ENCODE assay signal across 1 cellular context in the genomic region with DNA sequence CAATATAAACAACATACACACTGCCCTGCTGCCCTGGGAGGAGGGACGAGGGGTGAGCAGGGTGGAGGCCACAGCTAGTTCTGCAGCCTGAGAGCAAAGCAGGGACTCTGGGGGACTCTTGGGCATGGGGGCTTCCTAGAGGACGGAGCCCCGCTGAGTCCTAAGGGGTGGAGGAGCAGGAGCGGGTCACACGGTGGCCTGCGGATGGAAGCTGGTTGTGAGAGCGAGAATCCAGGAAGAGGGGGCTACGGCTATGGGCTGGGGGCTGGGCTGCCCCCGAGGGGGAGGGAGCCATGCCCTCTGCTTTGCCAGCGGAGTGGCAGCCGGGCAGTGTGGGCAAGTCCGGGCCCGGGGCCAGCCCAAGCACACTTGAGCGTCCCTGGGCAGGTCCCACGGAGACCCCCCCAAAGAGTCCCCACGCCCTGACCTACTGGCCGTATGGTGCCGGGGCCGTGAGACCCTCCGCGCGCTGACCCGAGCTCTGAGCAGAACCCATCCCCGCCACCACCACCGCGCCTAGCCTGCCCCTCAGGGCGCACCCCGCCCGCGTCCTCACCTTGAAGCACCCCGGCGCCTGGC.
TF ChIP-seq lines count a peak whose summit lies in the region.

No MANE protein-coding gene starts in this region.

TF ChIP-seq in GM23338, 12 proteins besides CTCF, POLR2A, EP300 and RAD21 (continued from another document):
- no peak for TF ChIP-seq CREB1 (CRISPR knock-in tag; IDR thresholded peaks at IDR 0.05; ENCODE audit: low read depth)
- no peak for TF ChIP-seq JUNB (IDR thresholded peaks at IDR 0.05; ENCODE audit: unreplicated experiment)
- TF ChIP-seq, protein P1, sequence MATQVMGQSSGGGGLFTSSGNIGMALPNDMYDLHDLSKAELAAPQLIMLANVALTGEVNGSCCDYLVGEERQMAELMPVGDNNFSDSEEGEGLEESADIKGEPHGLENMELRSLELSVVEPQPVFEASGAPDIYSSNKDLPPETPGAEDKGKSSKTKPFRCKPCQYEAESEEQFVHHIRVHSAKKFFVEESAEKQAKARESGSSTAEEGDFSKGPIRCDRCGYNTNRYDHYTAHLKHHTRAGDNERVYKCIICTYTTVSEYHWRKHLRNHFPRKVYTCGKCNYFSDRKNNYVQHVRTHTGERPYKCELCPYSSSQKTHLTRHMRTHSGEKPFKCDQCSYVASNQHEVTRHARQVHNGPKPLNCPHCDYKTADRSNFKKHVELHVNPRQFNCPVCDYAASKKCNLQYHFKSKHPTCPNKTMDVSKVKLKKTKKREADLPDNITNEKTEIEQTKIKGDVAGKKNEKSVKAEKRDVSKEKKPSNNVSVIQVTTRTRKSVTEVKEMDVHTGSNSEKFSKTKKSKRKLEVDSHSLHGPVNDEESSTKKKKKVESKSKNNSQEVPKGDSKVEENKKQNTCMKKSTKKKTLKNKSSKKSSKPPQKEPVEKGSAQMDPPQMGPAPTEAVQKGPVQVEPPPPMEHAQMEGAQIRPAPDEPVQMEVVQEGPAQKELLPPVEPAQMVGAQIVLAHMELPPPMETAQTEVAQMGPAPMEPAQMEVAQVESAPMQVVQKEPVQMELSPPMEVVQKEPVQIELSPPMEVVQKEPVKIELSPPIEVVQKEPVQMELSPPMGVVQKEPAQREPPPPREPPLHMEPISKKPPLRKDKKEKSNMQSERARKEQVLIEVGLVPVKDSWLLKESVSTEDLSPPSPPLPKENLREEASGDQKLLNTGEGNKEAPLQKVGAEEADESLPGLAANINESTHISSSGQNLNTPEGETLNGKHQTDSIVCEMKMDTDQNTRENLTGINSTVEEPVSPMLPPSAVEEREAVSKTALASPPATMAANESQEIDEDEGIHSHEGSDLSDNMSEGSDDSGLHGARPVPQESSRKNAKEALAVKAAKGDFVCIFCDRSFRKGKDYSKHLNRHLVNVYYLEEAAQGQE (IDR thresholded peaks at IDR 0.05; ENCODE audit: unreplicated experiment) = no peak
- no peak for TF ChIP-seq ZNF331 (CRISPR knock-in tag; IDR thresholded peaks at IDR 0.05; ENCODE audit: low read depth)
- TF ChIP-seq ZNF114 (CRISPR knock-in tag; IDR thresholded peaks at IDR 0.05) = no peak
- no peak for TF ChIP-seq NANOG (IDR thresholded peaks at IDR 0.05; ENCODE audit: borderline replicate concordance)
- TF ChIP-seq, protein P2, sequence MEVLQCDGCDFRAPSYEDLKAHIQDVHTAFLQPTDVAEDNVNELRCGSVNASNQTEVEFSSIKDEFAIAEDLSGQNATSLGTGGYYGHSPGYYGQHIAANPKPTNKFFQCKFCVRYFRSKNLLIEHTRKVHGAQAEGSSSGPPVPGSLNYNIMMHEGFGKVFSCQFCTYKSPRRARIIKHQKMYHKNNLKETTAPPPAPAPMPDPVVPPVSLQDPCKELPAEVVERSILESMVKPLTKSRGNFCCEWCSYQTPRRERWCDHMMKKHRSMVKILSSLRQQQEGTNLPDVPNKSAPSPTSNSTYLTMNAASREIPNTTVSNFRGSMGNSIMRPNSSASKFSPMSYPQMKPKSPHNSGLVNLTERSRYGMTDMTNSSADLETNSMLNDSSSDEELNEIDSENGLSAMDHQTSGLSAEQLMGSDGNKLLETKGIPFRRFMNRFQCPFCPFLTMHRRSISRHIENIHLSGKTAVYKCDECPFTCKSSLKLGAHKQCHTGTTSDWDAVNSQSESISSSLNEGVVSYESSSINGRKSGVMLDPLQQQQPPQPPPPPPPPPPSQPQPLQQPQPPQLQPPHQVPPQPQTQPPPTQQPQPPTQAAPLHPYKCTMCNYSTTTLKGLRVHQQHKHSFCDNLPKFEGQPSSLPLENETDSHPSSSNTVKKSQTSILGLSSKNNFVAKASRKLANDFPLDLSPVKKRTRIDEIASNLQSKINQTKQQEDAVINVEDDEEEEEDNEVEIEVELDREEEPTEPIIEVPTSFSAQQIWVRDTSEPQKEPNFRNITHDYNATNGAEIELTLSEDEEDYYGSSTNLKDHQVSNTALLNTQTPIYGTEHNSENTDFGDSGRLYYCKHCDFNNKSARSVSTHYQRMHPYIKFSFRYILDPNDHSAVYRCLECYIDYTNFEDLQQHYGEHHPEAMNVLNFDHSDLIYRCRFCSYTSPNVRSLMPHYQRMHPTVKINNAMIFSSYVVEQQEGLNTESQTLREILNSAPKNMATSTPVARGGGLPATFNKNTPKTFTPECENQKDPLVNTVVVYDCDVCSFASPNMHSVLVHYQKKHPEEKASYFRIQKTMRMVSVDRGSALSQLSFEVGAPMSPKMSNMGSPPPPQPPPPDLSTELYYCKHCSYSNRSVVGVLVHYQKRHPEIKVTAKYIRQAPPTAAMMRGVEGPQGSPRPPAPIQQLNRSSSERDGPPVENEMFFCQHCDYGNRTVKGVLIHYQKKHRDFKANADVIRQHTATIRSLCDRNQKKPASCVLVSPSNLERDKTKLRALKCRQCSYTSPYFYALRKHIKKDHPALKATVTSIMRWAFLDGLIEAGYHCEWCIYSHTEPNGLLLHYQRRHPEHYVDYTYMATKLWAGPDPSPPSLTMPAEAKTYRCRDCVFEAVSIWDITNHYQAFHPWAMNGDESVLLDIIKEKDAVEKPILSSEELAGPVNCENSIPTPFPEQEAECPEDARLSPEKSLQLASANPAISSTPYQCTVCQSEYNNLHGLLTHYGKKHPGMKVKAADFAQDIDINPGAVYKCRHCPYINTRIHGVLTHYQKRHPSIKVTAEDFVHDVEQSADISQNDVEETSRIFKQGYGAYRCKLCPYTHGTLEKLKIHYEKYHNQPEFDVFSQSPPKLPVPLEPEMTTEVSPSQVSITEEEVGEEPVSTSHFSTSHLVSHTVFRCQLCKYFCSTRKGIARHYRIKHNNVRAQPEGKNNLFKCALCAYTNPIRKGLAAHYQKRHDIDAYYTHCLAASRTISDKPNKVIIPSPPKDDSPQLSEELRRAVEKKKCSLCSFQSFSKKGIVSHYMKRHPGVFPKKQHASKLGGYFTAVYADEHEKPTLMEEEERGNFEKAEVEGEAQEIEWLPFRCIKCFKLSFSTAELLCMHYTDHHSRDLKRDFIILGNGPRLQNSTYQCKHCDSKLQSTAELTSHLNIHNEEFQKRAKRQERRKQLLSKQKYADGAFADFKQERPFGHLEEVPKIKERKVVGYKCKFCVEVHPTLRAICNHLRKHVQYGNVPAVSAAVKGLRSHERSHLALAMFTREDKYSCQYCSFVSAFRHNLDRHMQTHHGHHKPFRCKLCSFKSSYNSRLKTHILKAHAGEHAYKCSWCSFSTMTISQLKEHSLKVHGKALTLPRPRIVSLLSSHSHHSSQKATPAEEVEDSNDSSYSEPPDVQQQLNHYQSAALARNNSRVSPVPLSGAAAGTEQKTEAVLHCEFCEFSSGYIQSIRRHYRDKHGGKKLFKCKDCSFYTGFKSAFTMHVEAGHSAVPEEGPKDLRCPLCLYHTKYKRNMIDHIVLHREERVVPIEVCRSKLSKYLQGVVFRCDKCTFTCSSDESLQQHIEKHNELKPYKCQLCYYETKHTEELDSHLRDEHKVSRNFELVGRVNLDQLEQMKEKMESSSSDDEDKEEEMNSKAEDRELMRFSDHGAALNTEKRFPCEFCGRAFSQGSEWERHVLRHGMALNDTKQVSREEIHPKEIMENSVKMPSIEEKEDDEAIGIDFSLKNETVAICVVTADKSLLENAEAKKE (CRISPR knock-in tag; IDR thresholded peaks at IDR 0.05) = no peak
- no peak; the same call in 1 of the 2 replicates for TF ChIP-seq POLR2AphosphoS5 (IDR thresholded peaks at IDR 0.05; ENCODE audit: low read depth)
- TF ChIP-seq STAT1 (IDR thresholded peaks at IDR 0.05; ENCODE audit: unreplicated experiment) = no peak
